Comparison of ENCODE assay signal across 17 cellular contexts in genomic region chr17:40118093-40118492, GRCh38. TPM values are rescaled to one million over a fixed set of nuclear protein-coding genes. Genes with fewer than 3 reads are reported as not detected.
A peak's percentile ranks its signal among the peaks of the same experiment; 100 is the strongest.
DNase-seq lines count a peak whose midpoint lies in the region; ATAC-seq and TF ChIP-seq lines count a peak whose summit lies in the region.
"Had no signal": no experiment of that assay in that cellular context is flagged by ENCODE, and none has a peak within 500 bp of the region (broad histone marks: within the 10 kb centered on the region; RNA-seq: fewer than 3 reads in every experiment).

No MANE protein-coding gene starts in this region.

- 71 to 75% methylated on average over 3 of the region's 3 CpGs for WGBS in thyroid gland, 2 donors

- H3K9me3 Mint-ChIP-seq in Caco-2 (ENCODE audit: unreplicated experiment): no peaks in the 10 kb centered on the region
- no peaks in the 10 kb centered on the region for H3K9me3 Mint-ChIP-seq in IgD-negative memory B cell
- no peaks in the 10 kb centered on the region for H3K9me3 Mint-ChIP-seq in naive thymus-derived CD8-positive, alpha-beta T cell
- H3K9me3 Mint-ChIP-seq: stimulated activated naive CD8-positive, alpha-beta T cell treated with anti-CD3 and anti-CD28 coated beads, Interleukin-15, Interleukin-2, amounts not matched to agents 100 ng/mL and 50 ng/mL, for 24 hours had no signal

- DNase-seq in Caco-2 (peak in 1 of 2 experiments; percentile 27), SKM-1 (lab: John Stamatoyannopoulos, UW; ENCODE audit: unreplicated experiment) (peak; percentile 69), mucosa of descending colon (no peak), thyroid gland (no peak)
- no peak for DNase-seq in naive thymus-derived CD8-positive, alpha-beta T cell
- DNase-seq: activated effector memory CD4-positive, alpha-beta T cell treated with Interleukin-2 at 50 U/mL for 16 hours; DND-41; mesendoderm; NCI-H187; NCI-H446 treated with DMSO at 0.1 percent for 48 hours; stimulated activated CD4-positive, alpha-beta T cell treated with anti-CD3 and anti-CD28 coated beads, Interleukin-2, amount 100 ng/mL, for 48 hours; transverse colon had no signal

- peaks cover 40% of the 10 kb centered on the region for H3K4me1 ChIP-seq in Caco-2
- H3K4me1 ChIP-seq in mucosa of descending colon (ENCODE audit: low read depth): peaks cover 22% of the 10 kb centered on the region
- H3K4me1 ChIP-seq in thyroid gland: peaks cover 14 to 25% of the 10 kb centered on the region in 2 donors

- intact Hi-C loops in Caco-2 (cut with micrococcal nuclease; ENCODE audit: unreplicated experiment) (no loop called here), mucosa of descending colon (cut with DNase I, micrococcal nuclease) (no loop called here), thyroid gland (cut with DNase I) (no loop called here)

- TF ChIP-seq POLR2A in thyroid gland (IDR thresholded peaks at IDR 0.05): no peak

- CTCF ChIA-PET in Caco-2 (lab: Charles Lee): interaction anchor here (0.6 kb wide), 1 partner anchor 168 kb away, joined by 9 read pairs; no protein-coding TSS in a partner anchor

- ATAC-seq in naive thymus-derived CD8-positive, alpha-beta T cell: no peak
- ATAC-seq in mucosa of descending colon (no peak), GM18520 (IDR thresholded peaks at IDR 0.05; ENCODE audit: unreplicated experiment) (no peak), GM21526 (IDR thresholded peaks at IDR 0.05; ENCODE audit: low FRiP score, unreplicated experiment) (no peak)

- no TSS peak for BruUV-seq in Caco-2 (replicated peaks; lab: Mats Ljungman, UMichigan)

- H3K27me3 ChIP-seq in Caco-2 (replicated peaks; ENCODE audit: control insufficient read depth, insufficient read depth, low read length) (no peaks in the 10 kb centered on the region), thyroid gland (no peaks in the 10 kb centered on the region)
- H3K27me3 ChIP-seq: transverse colon had no signal

- H3K27ac ChIP-seq in thyroid gland: no peak overlapping the region
- H3K27ac ChIP-seq: transverse colon had no signal

- H3K36me3 ChIP-seq in Caco-2 (ENCODE audit: control insufficient read depth, insufficient read depth, low read length) (no peaks in the 10 kb centered on the region; the same call in 1 of the 2 replicates), mucosa of descending colon (ENCODE audit: low read depth) (no peaks in the 10 kb centered on the region), thyroid gland (no peaks in the 10 kb centered on the region)
- H3K36me3 ChIP-seq: transverse colon had no signal

- H3K9me3 ChIP-seq in Caco-2 (no peaks in the 10 kb centered on the region), mucosa of descending colon (no peaks in the 10 kb centered on the region), thyroid gland (no peaks in the 10 kb centered on the region)
- H3K9me3 ChIP-seq: transverse colon had no signal

- H3K36me3 Mint-ChIP-seq in Caco-2 (ENCODE audit: insufficient read depth, unreplicated experiment): peaks cover 42% of the 10 kb centered on the region
- H3K36me3 Mint-ChIP-seq in IgD-negative memory B cell: no peaks in the 10 kb centered on the region
- H3K36me3 Mint-ChIP-seq in naive thymus-derived CD8-positive, alpha-beta T cell: no peaks in the 10 kb centered on the region

- H3K4me3 Mint-ChIP-seq in Caco-2 (ENCODE audit: unreplicated experiment) (peak overlapping the region; percentile 12), IgD-negative memory B cell (peak overlapping the region in 1 of 4 donors; percentile 76)
- H3K4me3 Mint-ChIP-seq in naive thymus-derived CD8-positive, alpha-beta T cell: peak overlapping the region in 2 of 10 donors; percentile 12 to 34
- H3K4me3 Mint-ChIP-seq: stimulated activated naive CD8-positive, alpha-beta T cell treated with anti-CD3 and anti-CD28 coated beads, Interleukin-15, Interleukin-2, amounts not matched to agents 100 ng/mL and 50 ng/mL, for 24 hours had no signal

- TF ChIP-seq CTCF in Caco-2 (IDR thresholded peaks at IDR 0.05; ENCODE audit: insufficient read depth in 1 of 2, low read depth in 1 of 2, low read length in 1 of 2, severe bottlenecking in 1 of 2, unreplicated experiment in 1 of 2) (no peak), mucosa of descending colon (IDR thresholded peaks at IDR 0.05) (no peak), thyroid gland (IDR thresholded peaks at IDR 0.05) (no peak)

- H3K4me1 Mint-ChIP-seq in Caco-2 (ENCODE audit: low read depth, unreplicated experiment) (peaks cover 33% of the 10 kb centered on the region), IgD-negative memory B cell (peaks cover 10 to 14% (median 13%) of the 10 kb centered on the region in 3 donors)
- peaks cover 17 to 30% (median 27%) of the 10 kb centered on the region in 4 donors for H3K4me1 Mint-ChIP-seq in naive thymus-derived CD8-positive, alpha-beta T cell

- H3K27ac Mint-ChIP-seq in Caco-2 (ENCODE audit: unreplicated experiment): peak overlapping the region; percentile 18
- H3K27ac Mint-ChIP-seq in IgD-negative memory B cell: peak overlapping the region in 2 of 3 donors; percentile 0 to 57
- peak overlapping the region in 6 of 10 donors; percentile 2 to 85 (median 54) for H3K27ac Mint-ChIP-seq in naive thymus-derived CD8-positive, alpha-beta T cell
- H3K27ac Mint-ChIP-seq: stimulated activated naive CD8-positive, alpha-beta T cell treated with anti-CD3 and anti-CD28 coated beads, Interleukin-15, Interleukin-2, amounts not matched to agents 100 ng/mL and 50 ng/mL, for 24 hours had no signal

- H3K4me3 ChIP-seq in Caco-2 (ENCODE audit: low read depth, low read length) (no peak overlapping the region), mucosa of descending colon (no peak overlapping the region), thyroid gland (replicated peaks in 1 of 3) (no peak overlapping the region)
- H3K4me3 ChIP-seq: smooth muscle cell, transverse colon had no signal

- POLR2A ChIA-PET in Caco-2 (lab: Charles Lee): no interaction called here
- POLR2A ChIA-PET in naive thymus-derived CD8-positive, alpha-beta T cell (lab: Charles Lee): interaction anchor here (0.6 to 19.5 kb wide), 2 partner anchors 22 to 157 kb away, joined by 3 to 523 read pairs; partner anchors contain the start of gene NR1D1

- H3K27me3 Mint-ChIP-seq in Caco-2 (ENCODE audit: insufficient read depth, unreplicated experiment) (no peaks in the 10 kb centered on the region), IgD-negative memory B cell (no peaks in the 10 kb centered on the region)
- H3K27me3 Mint-ChIP-seq in naive thymus-derived CD8-positive, alpha-beta T cell: no peaks in the 10 kb centered on the region
- H3K27me3 Mint-ChIP-seq: stimulated activated naive CD8-positive, alpha-beta T cell treated with anti-CD3 and anti-CD28 coated beads, Interleukin-15, Interleukin-2, amounts not matched to agents 100 ng/mL and 50 ng/mL, for 24 hours had no signal

RNA-seq across cellular contexts. Expression of gene MSL1, which starts 3.7 kb away (rescaled TPM):
- total RNA-seq in Caco-2 (2022) (82.6 and 86.9 TPM in 2 replicates), mucosa of descending colon (10 to 100 TPM; 83.7 to 100.0 (median 85.3) TPM), thyroid gland (100 to 1,000 TPM in 1 of 4 donors, 10 to 100 TPM in 3; 69.9 to 101 (median 80.4) TPM)
- polyA plus RNA-seq in IgD-negative memory B cell: 10.1 TPM
- 100 to 1,000 TPM; 132 to 135 TPM for total RNA-seq in naive thymus-derived CD8-positive, alpha-beta T cell
- 10 to 100 TPM in 1 of 3 donors, 1 to 10 TPM in 2; 6.8 to 12.8 (median 9.2) TPM for polyA plus RNA-seq in naive thymus-derived CD8-positive, alpha-beta T cell

RNA-seq across cellular contexts. Expression of gene NR1D1, which starts 17.7 kb away (rescaled TPM):
- total RNA-seq in Caco-2 (2022) (8.9 and 11.3 TPM in 2 replicates), mucosa of descending colon (10 to 100 TPM in 2 of 3 donors, 1 to 10 TPM in 1; 9.3 to 15.0 (median 14.8) TPM), thyroid gland (1 to 10 TPM; 3.4 to 9.9 (median 5.1) TPM)
- 3.6 TPM for polyA plus RNA-seq in IgD-negative memory B cell
- total RNA-seq in naive thymus-derived CD8-positive, alpha-beta T cell: 10 to 100 TPM; 18.2 to 19.2 TPM
- 1 to 10 TPM; 3.9 to 9.9 (median 6.4) TPM for polyA plus RNA-seq in naive thymus-derived CD8-positive, alpha-beta T cell

RNA-seq across cellular contexts. Expression of gene CASC3, which starts 22.2 kb away (rescaled TPM):
- total RNA-seq in Caco-2 (2022): 102 and 110 TPM in 2 replicates
- polyA plus RNA-seq in IgD-negative memory B cell: 49.9 TPM
- 100 to 1,000 TPM; 153 to 162 TPM for total RNA-seq in naive thymus-derived CD8-positive, alpha-beta T cell
- polyA plus RNA-seq in naive thymus-derived CD8-positive, alpha-beta T cell: 10 to 100 TPM; 33.5 to 46.9 (median 40.6) TPM
- total RNA-seq in mucosa of descending colon: 100 to 1,000 TPM in 1 of 3 donors, 10 to 100 TPM in 2; 62.2 to 134 (median 63.0) TPM
- 100 to 1,000 TPM in 1 of 4 donors, 10 to 100 TPM in 3; 88.2 to 103 (median 95.5) TPM for total RNA-seq in thyroid gland

RNA-seq across cellular contexts. Expression of gene THRA, which starts 55.3 kb away (rescaled TPM):
- total RNA-seq in Caco-2 (2022) (27.3 and 29.3 TPM in 2 replicates), mucosa of descending colon (100 to 1,000 TPM in 1 of 3 donors, 10 to 100 TPM in 2; 56.8 to 114 (median 60.0) TPM), thyroid gland (10 to 100 TPM; 34.0 to 52.9 (median 44.8) TPM)
- polyA plus RNA-seq in IgD-negative memory B cell: 4.6 TPM
- total RNA-seq in naive thymus-derived CD8-positive, alpha-beta T cell: 10 to 100 TPM; 53.6 to 54.2 TPM
- 10 to 100 TPM; 11.3 to 23.3 (median 22.2) TPM for polyA plus RNA-seq in naive thymus-derived CD8-positive, alpha-beta T cell

RNA-seq across cellular contexts. Expression of gene RAPGEFL1, which starts 59.2 kb away (rescaled TPM):
- total RNA-seq in Caco-2 (2022) (13.2 and 15.0 TPM in 2 replicates), mucosa of descending colon (100 to 1,000 TPM in 2 of 3 donors, 10 to 100 TPM in 1; 76.8 to 177 (median 147) TPM), thyroid gland (1 to 10 TPM; 1.3 to 5.2 (median 4.1) TPM)
- 0.69 TPM for polyA plus RNA-seq in IgD-negative memory B cell
- total RNA-seq in naive thymus-derived CD8-positive, alpha-beta T cell: 1 to 10 TPM; 5.9 to 6.4 TPM
- polyA plus RNA-seq in naive thymus-derived CD8-positive, alpha-beta T cell: under 1 TPM in 2 of 3 donors, not detected in 1; 0.12 to 0.65 TPM
